ENCODE assay signal across 24 cellular contexts in the genomic region with DNA sequence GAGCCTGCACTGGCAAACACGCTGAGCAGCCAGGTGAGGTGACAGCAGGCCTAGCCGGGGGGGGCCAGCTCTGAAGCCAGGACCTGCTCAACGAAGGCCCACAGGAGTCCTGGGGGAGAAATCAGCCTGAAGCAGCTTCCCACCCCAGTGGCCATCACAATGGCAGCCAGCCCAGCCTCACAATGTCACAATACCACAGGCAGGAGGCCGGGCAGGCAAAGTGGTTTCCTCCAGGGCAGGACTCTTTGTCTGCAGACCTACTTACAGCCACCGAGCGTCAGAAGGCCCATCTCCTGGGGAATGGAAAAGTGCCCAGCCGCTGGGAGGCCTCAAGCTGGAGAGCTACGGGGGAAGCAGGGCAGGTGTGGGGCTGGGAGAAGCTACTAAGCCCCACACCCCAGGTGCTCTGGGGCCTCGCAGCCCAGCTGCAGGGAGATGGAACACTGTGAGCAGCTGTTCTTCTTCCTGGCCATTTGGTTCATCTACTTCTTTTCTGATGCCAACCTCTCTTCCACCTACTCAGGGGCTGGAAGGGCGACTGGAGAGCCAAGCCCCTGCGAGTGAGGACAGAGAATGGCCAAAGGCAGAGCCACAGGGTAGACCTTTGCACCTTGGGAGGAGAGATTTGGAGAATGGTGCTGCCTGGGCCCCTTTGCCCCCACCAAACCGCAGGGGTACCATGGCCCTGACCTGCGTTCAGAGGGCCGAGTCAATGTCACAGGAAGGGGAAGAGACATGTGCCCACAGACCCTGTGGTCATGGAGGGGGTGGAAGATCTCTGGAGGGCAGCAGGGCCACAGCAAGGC. TPM values are rescaled to one million over a fixed set of nuclear protein-coding genes. Genes with fewer than 3 reads are reported as not detected.
DNase-seq lines count a peak whose midpoint lies in the region; ATAC-seq and TF ChIP-seq lines count a peak whose summit lies in the region.
"Had no signal": no experiment of that assay in that cellular context is flagged by ENCODE, and none has a peak within 500 bp of the region (broad histone marks: within the 10 kb centered on the region; RNA-seq: fewer than 3 reads in every experiment).

No MANE protein-coding gene starts in this region.

- H3K36me3 Mint-ChIP-seq in T-helper 17 cell (ENCODE audit: low read depth), result peaks cover 5% of the 10 kb centered on the region

- peaks cover 10% of the 10 kb centered on the region for H3K4me1 ChIP-seq in MM.1S (ENCODE audit: low read length)
- H3K4me1 ChIP-seq: colonic mucosa, parathyroid adenoma had no signal

- H3K9me3 ChIP-seq in T-helper 17 cell (ENCODE audit: control insufficient read depth, low read length, poor library complexity, severe bottlenecking), result no peaks in the 10 kb centered on the region
- no peaks in the 10 kb centered on the region for H3K9me3 ChIP-seq in MM.1S (replicated peaks; ENCODE audit: insufficient read depth, low read length)
- H3K9me3 ChIP-seq: colonic mucosa, spleen had no signal

- no peak overlapping the region for H3K4me2 ChIP-seq in MM.1S (ENCODE audit: low read depth, low read length)

- H3K4me1 Mint-ChIP-seq in T-helper 17 cell, result peaks cover 17% of the 10 kb centered on the region

- H3K9me2 ChIP-seq in MM.1S (replicated peaks; ENCODE audit: insufficient read depth, low read length), result no peaks in the 10 kb centered on the region

- DNase-seq in H7 (peak; percentile 76), NCI-H187 treated with DMSO at 0.1 percent for 48 hours (lab: John Stamatoyannopoulos, UW) (peak; percentile 69), T-helper 17 cell (no peak), midbrain (lab: John Stamatoyannopoulos, UW) (peak; percentile 19), AG20443 (ENCODE audit: low spot score) (no peak), MM.1S (no peak)
- DNase-seq in activated effector memory CD4-positive, alpha-beta T cell treated with Interleukin-2 at 50 U/mL for 16 hours, result no peak
- DNase-seq: activated CD8-positive, alpha-beta memory T cell treated with anti-CD3 and anti-CD28 coated beads for 24 hours; colonic mucosa; DMS53; Karpas-422; NCI-H524; spleen; stimulated activated naive CD8-positive, alpha-beta T cell treated with anti-CD3 and anti-CD28 coated beads, Interleukin-15, Interleukin-2, amounts not matched to agents 100 U/mL and 50 U/mL, for 24 hours had no signal

- TF ChIP-seq CTCF in MM.1S (IDR thresholded peaks at IDR 0.05; ENCODE audit: low read length), result no peak

- peak overlapping the region; percentile 24 for H3K27ac Mint-ChIP-seq in T-helper 17 cell
- H3K27ac Mint-ChIP-seq: activated T-helper 2 cell treated with anti-CD3 and anti-CD28 coated beads, Interferon-gamma antibody, Interleukin-2, Interleukin-4, amounts not matched to agents 10 μg/mL and 5 μg/mL and 100 μg/mL, durations not matched to agents 14 hours and 24 hours and 36 hours had no signal

- no peaks in the 10 kb centered on the region for H3K79me2 ChIP-seq in MM.1S (ENCODE audit: low read length)
- H3K79me2 ChIP-seq: parathyroid adenoma had no signal

- H3K4me3 ChIP-seq in H7 (ENCODE audit: insufficient read depth, low read depth, low read length) (no peak overlapping the region), MM.1S (ENCODE audit: low read length) (no peak overlapping the region)
- H3K4me3 ChIP-seq: colonic mucosa, spleen had no signal

- no peaks in the 10 kb centered on the region for H4K20me1 ChIP-seq in MM.1S (ENCODE audit: insufficient read depth, low read length)

- ATAC-seq in T-helper 17 cell (no peak), HG02623 (IDR thresholded peaks at IDR 0.05; ENCODE audit: unreplicated experiment) (no peak)
- ATAC-seq: Panc1; stimulated activated naive CD8-positive, alpha-beta T cell treated with anti-CD3 and anti-CD28 coated beads, Interleukin-15, Interleukin-2, amounts not matched to agents 100 U/mL and 50 U/mL, for 24 hours had no signal

- H3K27me3 Mint-ChIP-seq in T-helper 17 cell, result no peaks in the 10 kb centered on the region

- no peak overlapping the region for H3K4me3 Mint-ChIP-seq in T-helper 17 cell

- no peaks in the 10 kb centered on the region for H3K27me3 ChIP-seq in H7 (ENCODE audit: control insufficient read depth, insufficient read depth, low read length)
- H3K27me3 ChIP-seq in MM.1S (replicated peaks; ENCODE audit: insufficient read depth, low read length), result no peaks in the 10 kb centered on the region
- H3K27me3 ChIP-seq: colonic mucosa, spleen had no signal

- no peak overlapping the region for H3K9ac ChIP-seq in MM.1S (ENCODE audit: low read length)
- H3K9ac ChIP-seq: parathyroid adenoma had no signal

- H3K27ac ChIP-seq in MM.1S (ENCODE audit: low read length), result no peak overlapping the region
- H3K27ac ChIP-seq: colonic mucosa, parathyroid adenoma, VCaP had no signal

- no peak overlapping the region for H2AFZ ChIP-seq in MM.1S (ENCODE audit: low read length)
- H2AFZ ChIP-seq: parathyroid adenoma had no signal

- H3F3A ChIP-seq in MM.1S (ENCODE audit: insufficient read depth, low read length), result peaks cover 10% of the 10 kb centered on the region

- H3K36me3 ChIP-seq in H7 (replicated peaks; ENCODE audit: control insufficient read depth, insufficient read depth, low read length) (no peaks in the 10 kb centered on the region), MM.1S (replicated peaks; ENCODE audit: insufficient read depth, low read length) (no peaks in the 10 kb centered on the region)
- H3K36me3 ChIP-seq: colonic mucosa had no signal

RNA-seq across cellular contexts. Expression of a gene that starts 22.3 kb away (rescaled TPM):
- total RNA-seq in H7 (2014; rRNA removed; shearing (Covaris generic)), result not detected in 2 replicates
- total RNA-seq in T-helper 17 cell, result not detected
- total RNA-seq: activated T-helper 2 cell treated with anti-CD3 and anti-CD28 coated beads, Interferon-gamma antibody, Interleukin-2, Interleukin-4, amounts not matched to agents 10 μg/mL and 5 μg/mL and 100 μg/mL, durations not matched to agents 14 hours and 24 hours and 36 hours; colonic mucosa; glomerular endothelial cell; H4; kidney epithelial cell; mucosa of gallbladder; urinary bladder had no signal

RNA-seq across cellular contexts. Expression of a gene that starts 35.4 kb away (rescaled TPM):
- total RNA-seq in H7 (2014; rRNA removed; shearing (Covaris generic)), result 1.5 TPM in 1 of 2 replicates, not detected in the other
- total RNA-seq in T-helper 17 cell, result under 1 TPM in 1 of 2 donors, not detected in 1; 0.62 TPM
- total RNA-seq: activated T-helper 2 cell treated with anti-CD3 and anti-CD28 coated beads, Interferon-gamma antibody, Interleukin-2, Interleukin-4, amounts not matched to agents 10 μg/mL and 5 μg/mL and 100 μg/mL, durations not matched to agents 14 hours and 24 hours and 36 hours; colonic mucosa; glomerular endothelial cell; H4; kidney epithelial cell; spleen; urinary bladder had no signal

RNA-seq across cellular contexts. Expression of a gene that starts 52.8 kb away (rescaled TPM):
- total RNA-seq in H7 (2014; rRNA removed; shearing (Covaris generic)), result 20.4 and 22.0 TPM in 2 replicates
- 10 to 100 TPM; 21.0 to 34.2 TPM for total RNA-seq in T-helper 17 cell

RNA-seq across cellular contexts. Expression of a gene that starts 52.8 kb away (rescaled TPM):
- total RNA-seq in H7 (2014; rRNA removed; shearing (Covaris generic)), result 6.4 and 6.9 TPM in 2 replicates
- 1 to 10 TPM; 7.0 to 8.2 TPM for total RNA-seq in T-helper 17 cell

Comparison
In these comparisons a context has a peak if more than half of its experiments do, and no peak if none do; other contexts are left out.
1. DNase-seq: peak in H7 (single experiment), NCI-H187 treated with DMSO at 0.1 percent for 48 hours (single experiment) and midbrain (single experiment); none in T-helper 17 cell (0 of 3), AG20443 (single experiment), MM.1S (single experiment) and activated effector memory CD4-positive, alpha-beta T cell treated with Interleukin-2 at 50 U/mL for 16 hours (single experiment).